23 cellular contexts compared by ENCODE assay signal in the genomic region with DNA sequence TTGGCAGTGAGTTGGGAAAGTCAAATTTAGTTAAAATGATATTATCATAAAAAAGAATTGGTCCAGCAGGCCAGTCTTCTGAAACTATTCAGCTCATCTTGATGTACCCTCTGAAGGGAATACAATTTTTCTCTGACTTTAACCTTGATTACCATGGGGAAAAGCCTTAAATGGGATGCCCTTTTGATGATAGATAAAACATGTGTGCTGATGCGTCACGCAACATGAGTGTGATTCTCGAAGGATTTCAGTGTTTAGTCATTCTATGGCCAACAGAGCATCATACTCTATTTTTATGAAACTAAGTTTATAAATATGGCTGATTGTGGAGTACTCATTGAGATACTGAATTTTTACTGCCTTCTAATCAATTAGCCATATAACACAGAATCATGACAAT.
"Had no signal": no experiment of that assay in that cellular context is flagged by ENCODE, and none has a peak within 500 bp of the region (broad histone marks: within the 10 kb centered on the region; RNA-seq: fewer than 3 reads in every experiment).

No MANE protein-coding gene starts in this region.

- H3K27ac ChIP-seq: dorsolateral prefrontal cortex, hepatocyte, parathyroid adenoma, right lobe of liver, stomach, thyroid gland, vagina had no signal

- FAIRE-seq: colon, frontal cortex, kidney had no signal

- H3K36me3 ChIP-seq: right lobe of liver, stomach, thyroid gland, vagina had no signal

- H3K27me3 ChIP-seq: hepatocyte, right lobe of liver, thyroid gland, vagina had no signal

- H3K27ac Mint-ChIP-seq: memory B cell; natural killer cell treated with Interleukin-12 subunit alpha and Interleukin-12 subunit beta and Interleukin-15 and Interleukin-18, amount 100 ng/mL, for 72 hours; progenitor cell of endocrine pancreas; stimulated activated effector memory CD8-positive, alpha-beta T cell treated with anti-CD3 and anti-CD28 coated beads, Interleukin-12 subunit alpha, Interleukin-12 subunit beta, amount 100 ng/mL, for 72 hours had no signal

- H3K4me1 ChIP-seq: parathyroid adenoma, vagina had no signal

- H3K9me3 ChIP-seq: right lobe of liver, stomach, thyroid gland, vagina had no signal

- H3K9me3 Mint-ChIP-seq: memory B cell; natural killer cell treated with Interleukin-12 subunit alpha and Interleukin-12 subunit beta and Interleukin-15 and Interleukin-18, amount 100 ng/mL, for 72 hours; stimulated activated effector memory CD8-positive, alpha-beta T cell treated with anti-CD3 and anti-CD28 coated beads, Interleukin-12 subunit alpha, Interleukin-12 subunit beta, amount 100 ng/mL, for 72 hours had no signal

- ATAC-seq: left lobe of liver; natural killer cell treated with Interleukin-12 subunit alpha and Interleukin-12 subunit beta and Interleukin-15 and Interleukin-18, amount 100 ng/mL, for 72 hours; right lobe of liver; stimulated activated effector memory CD8-positive, alpha-beta T cell treated with anti-CD3 and anti-CD28 coated beads, Interleukin-12 subunit alpha, Interleukin-12 subunit beta, amount 100 ng/mL, for 72 hours had no signal

- H3K36me3 Mint-ChIP-seq: memory B cell; natural killer cell treated with Interleukin-12 subunit alpha and Interleukin-12 subunit beta and Interleukin-15 and Interleukin-18, amount 100 ng/mL, for 72 hours; stimulated activated effector memory CD8-positive, alpha-beta T cell treated with anti-CD3 and anti-CD28 coated beads, Interleukin-12 subunit alpha, Interleukin-12 subunit beta, amount 100 ng/mL, for 72 hours had no signal

- DNase-seq: dorsolateral prefrontal cortex; effector CD4-positive, alpha-beta T cell; head of caudate nucleus; kidney; right lobe of liver; stimulated activated CD4-positive, alpha-beta T cell treated with anti-CD3 and anti-CD28 coated beads, Interleukin-2, amount 100 ng/mL, for 24 hours; stimulated activated CD4-positive, alpha-beta T cell treated with anti-CD3 and anti-CD28 coated beads, Interleukin-4, amount 100 ng/mL, for 24 hours; stimulated activated naive CD4-positive, alpha-beta T cell treated with Interleukin-2 at 50 U/mL for 16 hours; stomach; thyroid gland; trophoblast cell had no signal

- H3K4me3 ChIP-seq: dorsolateral prefrontal cortex, hepatocyte, lung, right lobe of liver, stomach, thyroid gland, vagina had no signal

- H3K4me1 Mint-ChIP-seq: memory B cell; stimulated activated effector memory CD8-positive, alpha-beta T cell treated with anti-CD3 and anti-CD28 coated beads, Interleukin-12 subunit alpha, Interleukin-12 subunit beta, amount 100 ng/mL, for 72 hours had no signal

- H3K4me3 Mint-ChIP-seq: memory B cell; natural killer cell treated with Interleukin-12 subunit alpha and Interleukin-12 subunit beta and Interleukin-15 and Interleukin-18, amount 100 ng/mL, for 72 hours; neural crest cell; stimulated activated effector memory CD8-positive, alpha-beta T cell treated with anti-CD3 and anti-CD28 coated beads, Interleukin-12 subunit alpha, Interleukin-12 subunit beta, amount 100 ng/mL, for 72 hours had no signal
